9 cellular contexts compared by ENCODE assay signal in genomic region chr3:106239195-106239697, GRCh38.
"Had no signal": no experiment of that assay in that cellular context is flagged by ENCODE, and none has a peak within 500 bp of the region (broad histone marks: within the 10 kb centered on the region; RNA-seq: fewer than 3 reads in every experiment).

No MANE protein-coding gene starts in this region.

- ATAC-seq: GM23338, HepG2, K562 had no signal

- H3K4me2 ChIP-seq: GM23338 had no signal

- H3K4me3 Mint-ChIP-seq: GM23338, H9 had no signal

- H3K27ac Mint-ChIP-seq: GM23338, H9 had no signal

- H2AFZ ChIP-seq: GM23338 had no signal

- DNase-seq: H9, HCEC 1CT, KG1 had no signal

- FAIRE-seq: H1, H54, HepG2, K562 had no signal

- H3K4me3 ChIP-seq: GM23338, K562 had no signal

- H3K4me1 Mint-ChIP-seq: H9 had no signal

- H3K27ac ChIP-seq: HL-60 had no signal
